Comparison of ENCODE assay signal across 1 cellular context in the genomic region with DNA sequence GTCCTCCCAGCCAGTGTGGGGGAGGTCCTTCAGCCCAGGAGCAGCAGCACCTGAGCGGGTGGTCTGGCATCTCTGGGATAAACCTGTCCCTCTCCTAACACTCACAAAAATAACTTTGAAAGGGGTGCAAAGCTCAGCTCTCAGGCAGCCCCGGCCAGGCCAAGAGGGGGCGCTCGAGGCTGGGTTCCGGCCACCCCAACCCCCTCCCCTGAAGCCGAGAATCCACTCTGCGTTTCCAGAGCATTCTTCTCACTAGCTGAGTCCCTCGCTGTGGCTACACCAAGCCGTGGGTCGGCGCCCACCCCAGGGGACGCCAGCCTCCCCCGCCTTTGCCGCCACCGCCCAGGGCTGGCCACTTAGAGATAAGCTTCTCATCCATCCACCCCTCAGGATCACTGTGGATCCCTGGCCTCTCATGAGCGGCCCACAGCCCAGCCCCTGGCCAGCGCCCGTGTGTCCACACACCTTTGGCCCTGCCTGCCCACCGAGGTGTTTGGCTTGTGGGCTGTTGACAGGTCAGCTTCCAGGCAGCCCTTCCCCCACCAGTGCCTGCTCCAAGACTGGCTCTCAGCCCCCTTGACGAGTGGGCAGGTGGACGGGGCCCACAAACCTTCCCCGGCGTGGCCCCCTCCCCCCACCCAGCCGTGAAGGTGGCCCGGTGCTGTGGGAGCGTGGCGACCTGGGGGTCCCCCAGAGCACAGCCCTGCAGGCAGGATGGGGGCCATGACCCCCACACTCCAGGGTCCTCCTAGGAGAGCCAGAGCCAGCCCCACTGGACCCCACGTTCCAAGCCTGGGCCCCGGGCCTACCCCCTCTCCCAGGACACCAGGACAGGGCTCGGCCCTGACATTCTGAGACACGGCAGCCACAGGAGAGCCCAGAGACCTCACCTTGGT.
TF ChIP-seq lines count a peak whose summit lies in the region.

No MANE protein-coding gene starts in this region.

TF ChIP-seq in SK-N-SH treated with all-trans-retinoic acid at 6 μM for 48 hours, 23 proteins besides CTCF, POLR2A, EP300 and RAD21 (continued from another document):
- TF ChIP-seq, protein P1, sequence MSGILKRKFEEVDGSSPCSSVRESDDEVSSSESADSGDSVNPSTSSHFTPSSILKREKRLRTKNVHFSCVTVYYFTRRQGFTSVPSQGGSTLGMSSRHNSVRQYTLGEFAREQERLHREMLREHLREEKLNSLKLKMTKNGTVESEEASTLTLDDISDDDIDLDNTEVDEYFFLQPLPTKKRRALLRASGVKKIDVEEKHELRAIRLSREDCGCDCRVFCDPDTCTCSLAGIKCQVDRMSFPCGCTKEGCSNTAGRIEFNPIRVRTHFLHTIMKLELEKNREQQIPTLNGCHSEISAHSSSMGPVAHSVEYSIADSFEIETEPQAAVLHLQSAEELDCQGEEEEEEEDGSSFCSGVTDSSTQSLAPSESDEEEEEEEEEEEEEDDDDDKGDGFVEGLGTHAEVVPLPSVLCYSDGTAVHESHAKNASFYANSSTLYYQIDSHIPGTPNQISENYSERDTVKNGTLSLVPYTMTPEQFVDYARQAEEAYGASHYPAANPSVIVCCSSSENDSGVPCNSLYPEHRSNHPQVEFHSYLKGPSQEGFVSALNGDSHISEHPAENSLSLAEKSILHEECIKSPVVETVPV (CRISPR knock-in tag; IDR thresholded peaks at IDR 0.05): no peak
- TF ChIP-seq OSR1 (CRISPR knock-in tag; IDR thresholded peaks at IDR 0.05): no peak
- no peak for TF ChIP-seq ZFP30 (CRISPR knock-in tag; IDR thresholded peaks at IDR 0.05)
